ENCODE assay signal across 25 cellular contexts in the genomic region with DNA sequence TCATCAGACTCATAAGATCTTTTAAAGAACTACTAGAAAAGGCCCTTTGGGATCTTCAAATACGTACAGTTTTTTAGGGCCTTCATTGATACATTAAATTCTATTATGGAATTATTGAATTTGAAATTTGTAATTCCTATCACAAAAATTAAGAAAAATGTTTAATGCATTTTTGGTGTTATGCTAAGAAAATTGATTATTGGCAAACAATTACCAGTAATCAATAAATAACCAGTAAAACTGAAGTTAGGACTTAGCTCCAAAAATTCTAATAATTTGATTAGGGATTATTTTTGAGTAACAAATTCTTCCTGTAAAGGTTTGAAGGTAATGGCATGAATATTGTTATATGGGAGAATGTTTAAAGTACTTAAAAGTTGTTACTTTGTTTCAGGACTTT.
"Had no signal": no experiment of that assay in that cellular context is flagged by ENCODE, and none has a peak within 500 bp of the region (broad histone marks: within the 10 kb centered on the region; RNA-seq: fewer than 3 reads in every experiment).

No MANE protein-coding gene starts in this region.

- DNase-seq: activated B cell treated with CpG ODN at 0.5 μM for 24 hours; activated CD4-positive, alpha-beta memory T cell treated with anti-CD3 and anti-CD28 coated beads for 36 hours; activated CD4-positive, alpha-beta T cell treated with anti-CD3 and anti-CD28 coated beads for 36 hours; activated CD4-positive, alpha-beta T cell treated with anti-CD3 and anti-CD28 coated beads, Interleukin-2, amount 10 ng/mL, durations not matched to agents 24 days and 14 days; activated CD8-positive, alpha-beta memory T cell treated with anti-CD3 and anti-CD28 coated beads, Interleukin-2, amount 10 ng/mL, durations not matched to agents 7 days and 5 days; activated CD8-positive, alpha-beta memory T cell treated with anti-CD3 and anti-CD28 coated beads, Interleukin-2, amount 50 U/mL, for 48 hours; activated CD8-positive, alpha-beta T cell treated with anti-CD3 and anti-CD28 coated beads, Interleukin-2, amount 10 ng/mL, durations not matched to agents 7 days and 5 days; activated gamma-delta T cell; activated naive CD4-positive, alpha-beta T cell; activated naive CD4-positive, alpha-beta T cell treated with anti-CD3 and anti-CD28 coated beads, Interleukin-2, amount 10 ng/mL, durations not matched to agents 7 days and 5 days; activated naive CD8-positive, alpha-beta T cell treated with anti-CD3 and anti-CD28 coated beads, Interleukin-2, amount 10 ng/mL, durations not matched to agents 7 days and 5 days; activated T-cell treated with anti-CD3 and anti-CD28 coated beads for 4 hours; activated T-cell treated with anti-CD3 and anti-CD28 coated beads, Interleukin-2, amount 50 U/mL, for 24 hours; activated T-cell treated with anti-CD3 and anti-CD28 coated beads, Interleukin-2, amount 50 U/mL, for 72 hours; brain microvascular endothelial cell; dorsolateral prefrontal cortex; effector memory CD4-positive, alpha-beta T cell; endodermal cell; foreskin fibroblast; gastrocnemius medialis; heart right ventricle; T-helper 2 cell; WERI-Rb-1 had no signal

- FAIRE-seq: astrocyte, bronchial epithelial cell had no signal
